8 cellular contexts compared by ENCODE assay signal in the genomic region with DNA sequence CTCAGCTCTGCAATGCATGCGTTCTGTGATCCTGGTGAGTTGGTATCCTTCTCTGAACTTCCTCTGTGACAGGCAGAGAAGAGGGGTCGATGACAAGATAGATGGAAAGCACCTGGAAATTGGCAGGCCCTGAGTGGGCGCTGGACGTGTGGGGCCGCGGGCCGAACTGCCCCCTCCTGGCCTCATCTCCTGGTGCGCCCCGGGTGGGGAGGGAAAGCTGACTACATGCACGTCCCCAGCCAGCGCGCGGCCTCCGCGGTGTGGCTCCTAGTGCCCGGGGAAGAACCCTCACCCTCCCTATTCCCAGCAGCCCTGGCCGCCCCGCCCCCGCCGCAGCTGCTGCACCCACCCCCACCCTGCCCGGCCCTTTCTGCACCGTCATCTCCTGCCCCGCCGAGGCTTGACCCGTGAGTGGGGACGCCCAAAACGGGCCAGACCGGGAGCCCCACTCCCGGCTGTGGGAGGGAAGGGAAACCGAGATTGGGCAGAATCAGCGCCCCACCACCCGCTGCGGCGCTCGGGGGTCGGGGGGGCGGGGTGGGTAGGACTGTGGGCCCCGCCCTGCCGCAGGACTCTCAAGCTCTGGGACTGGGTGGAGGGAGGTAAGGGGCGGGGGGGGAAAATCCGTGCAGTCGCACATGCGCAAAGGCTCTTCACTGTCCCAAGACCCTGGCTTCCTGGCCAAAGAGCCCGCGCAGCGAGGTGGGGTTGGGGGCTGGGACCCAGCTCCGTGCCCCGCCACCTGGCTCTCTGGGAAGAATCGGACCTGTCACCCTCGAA. TPM values are rescaled to one million over a fixed set of nuclear protein-coding genes. Genes with fewer than 3 reads are reported as not detected.
A peak's percentile ranks its signal among the peaks of the same experiment; 100 is the strongest.
DNase-seq lines count a peak whose midpoint lies in the region; ATAC-seq and TF ChIP-seq lines count a peak whose summit lies in the region.

A gene (plus strand): TSS at position 371 of the 780 bp plus-strand sequence.

- peak within 1 kb of the TSS; percentile 49 for H3K4me2 ChIP-seq in DOHH2 (ENCODE audit: low read length)
- H3K4me2 ChIP-seq in Karpas-422 (ENCODE audit: low read depth, low read length, poor library complexity, severe bottlenecking), result peak within 1 kb of the TSS; percentile 45

- H3K4me1 ChIP-seq in DOHH2 (ENCODE audit: control insufficient read depth, low read length) (peaks cover 24% of the 10 kb centered on the region), Karpas-422 (ENCODE audit: low read length) (peaks cover 18% of the 10 kb centered on the region), endodermal cell (ENCODE audit: control insufficient read depth, insufficient read depth, low read length) (no peaks in the 10 kb centered on the region), testis (peaks cover 41% of the 10 kb centered on the region)

- TF ChIP-seq CTCF in DOHH2 (IDR thresholded peaks at IDR 0.05; ENCODE audit: low read depth, low read length, poor library complexity, severe bottlenecking), result no peak
- TF ChIP-seq CTCF in endodermal cell (conservative IDR thresholded peaks at IDR 0.05), result no peak
- TF ChIP-seq CTCF in testis (IDR thresholded peaks at IDR 0.05), result no peak

- no peaks in the 10 kb centered on the region for H3K9me2 ChIP-seq in DOHH2 (replicated peaks; ENCODE audit: control insufficient read depth, low read length)
- no peaks in the 10 kb centered on the region for H3K9me2 ChIP-seq in Karpas-422 (replicated peaks; ENCODE audit: insufficient read depth, low read length)

- H3K4me3 Mint-ChIP-seq in T-helper 17 cell (peak within 1 kb of the TSS; percentile 89), endodermal cell (peak within 1 kb of the TSS; percentile 63)

- no peaks in the 10 kb centered on the region for H3K79me2 ChIP-seq in DOHH2 (ENCODE audit: control insufficient read depth, low read length)
- H3K79me2 ChIP-seq in Karpas-422 (ENCODE audit: low read length), result no peaks in the 10 kb centered on the region

- no peak within 1 kb of the TSS for H3K27ac ChIP-seq in DOHH2 (ENCODE audit: low read depth, low read length)
- H3K27ac ChIP-seq in Karpas-422 (ENCODE audit: low read length), result no peak within 1 kb of the TSS
- no peak within 1 kb of the TSS for H3K27ac ChIP-seq in endodermal cell (ENCODE audit: low read depth, low read length)
- H3K27ac ChIP-seq in testis, result peak within 1 kb of the TSS; percentile 88 to 90

- peaks cover 34% of the 10 kb centered on the region for H3K4me1 Mint-ChIP-seq in T-helper 17 cell
- H3K4me1 Mint-ChIP-seq in endodermal cell, result peaks cover 21% of the 10 kb centered on the region

- H3K36me3 Mint-ChIP-seq in T-helper 17 cell (ENCODE audit: low read depth), result peaks cover 2% of the 10 kb centered on the region
- peaks cover 2% of the 10 kb centered on the region for H3K36me3 Mint-ChIP-seq in endodermal cell (ENCODE audit: low read depth)

- 0% methylated on average over 11 to 44 of the region's 50 CpGs for WGBS in endodermal cell (ENCODE audit: insufficient coverage in 1 of 2, insufficient read length in 1 of 2), 2 experiments
- WGBS in testis, 2 donors, result 0 to 1% methylated on average over 11 to 27 of the region's 50 CpGs

- TF ChIP-seq POLR2A in testis (IDR thresholded peaks at IDR 0.05), result no peak

- no peaks in the 10 kb centered on the region; the same call in 1 of the 2 replicates for H3F3A ChIP-seq in DOHH2 (ENCODE audit: control insufficient read depth, insufficient read depth)

- intact Hi-C loops in testis (cut with DNase I; ENCODE audit: low total_unique reads), result no loop called here

- no peaks in the 10 kb centered on the region for H3K9me3 Mint-ChIP-seq in endodermal cell

- H3K27me3 Mint-ChIP-seq in T-helper 17 cell (peaks cover 25% of the 10 kb centered on the region), endodermal cell (ENCODE audit: insufficient read depth) (peaks cover 90% of the 10 kb centered on the region)

- DNase-seq in Karpas-422 (no peak), T-helper 17 cell (no peak), endodermal cell (peak; percentile 95), medulla oblongata (ENCODE audit: extremely low spot score) (peak; percentile 48), testis (peak; percentile 82)

- H3K36me3 ChIP-seq in DOHH2 (ENCODE audit: control insufficient read depth, low read length) (no peaks in the 10 kb centered on the region), Karpas-422 (ENCODE audit: insufficient read depth, low read length) (no peaks in the 10 kb centered on the region), endodermal cell (ENCODE audit: control insufficient read depth, insufficient read depth, low read length) (no peaks in the 10 kb centered on the region), testis (ENCODE audit: low read depth, missing control alignments) (no peaks in the 10 kb centered on the region)

- peak; percentile 39 for ATAC-seq in GM21528 (IDR thresholded peaks at IDR 0.05; ENCODE audit: low FRiP score, unreplicated experiment)
- peak; percentile 29 for ATAC-seq in T-helper 17 cell
- no peak for ATAC-seq in HG03175 (IDR thresholded peaks at IDR 0.05; ENCODE audit: unreplicated experiment)

- H3K27ac Mint-ChIP-seq in T-helper 17 cell, result peak within 1 kb of the TSS; percentile 41
- H3K27ac Mint-ChIP-seq in endodermal cell, result peak within 1 kb of the TSS; percentile 86

- H3K4me3 ChIP-seq in DOHH2 (ENCODE audit: low read length) (peak within 1 kb of the TSS; percentile 32), Karpas-422 (ENCODE audit: low read length) (peak within 1 kb of the TSS; percentile 38; the same call in 1 of the 2 replicates), endodermal cell (ENCODE audit: low read length) (peak within 1 kb of the TSS; percentile 76), testis (peak within 1 kb of the TSS; percentile 32 to 52)

- H4K20me1 ChIP-seq in DOHH2 (ENCODE audit: control insufficient read depth, insufficient read depth, low read depth, low read length) (no peaks in the 10 kb centered on the region), Karpas-422 (ENCODE audit: insufficient read depth, low read depth, low read length) (0 out of 2 replicates have a peak, but pooled peaks cover 3% of the 10 kb centered on the region)

- H3K9ac ChIP-seq in Karpas-422 (ENCODE audit: low read length) (peak within 1 kb of the TSS; percentile 43; the same call in 1 of the 2 replicates), endodermal cell (ENCODE audit: extremely low read depth, low read length, poor library complexity, severe bottlenecking) (peak within 1 kb of the TSS; percentile 34)

- H2AFZ ChIP-seq in Karpas-422 (ENCODE audit: low read length), result no peak within 1 kb of the TSS

- H3K9me3 ChIP-seq in DOHH2 (ENCODE audit: control insufficient read depth, insufficient read depth, low read length) (no peaks in the 10 kb centered on the region), Karpas-422 (ENCODE audit: low read length) (no peaks in the 10 kb centered on the region), T-helper 17 cell (ENCODE audit: control insufficient read depth, low read length, poor library complexity, severe bottlenecking) (no peaks in the 10 kb centered on the region), endodermal cell (ENCODE audit: control insufficient read depth, low read length) (no peaks in the 10 kb centered on the region), testis (no peaks in the 10 kb centered on the region)

- H3K27me3 ChIP-seq in DOHH2 (ENCODE audit: control insufficient read depth, low read length), result peaks cover 61% of the 10 kb centered on the region
- H3K27me3 ChIP-seq in Karpas-422 (ENCODE audit: low read length), result no peaks in the 10 kb centered on the region
- H3K27me3 ChIP-seq in endodermal cell (ENCODE audit: control insufficient read depth, insufficient read depth, low read length, poor library complexity, severe bottlenecking), result peaks cover 83% of the 10 kb centered on the region
- no peaks in the 10 kb centered on the region for H3K27me3 ChIP-seq in testis

RNA-seq across cellular contexts. Expression of the gene that starts here (rescaled TPM):
- total RNA-seq in Karpas-422 (2014; rRNA removed; shearing (Covaris generic); ENCODE audit: low replicate concordance), result 0.15 and 1.8 TPM in 2 replicates
- total RNA-seq in T-helper 17 cell (1 to 10 TPM; 4.3 to 5.5 TPM), endodermal cell (10 to 100 TPM; 11.6 TPM), testis (10 to 100 TPM; 16.2 to 34.9 TPM)
- polyA plus RNA-seq in endodermal cell (2013, experiment 1 of 2), result 12.1 TPM
- 6.5 TPM for polyA plus RNA-seq in endodermal cell (2013, experiment 2 of 2)
- polyA plus RNA-seq in testis (ENCODE audit: insufficient read depth, low read depth, low replicate concordance), result 11.8 TPM

Comparison
In these comparisons a context has a peak if more than half of its experiments do, and no peak if none do; other contexts are left out.
1. H3K27ac ChIP-seq: peak in testis (2 of 2); none in DOHH2 (single experiment), Karpas-422 (single experiment) and endodermal cell (single experiment).
2. DNase-seq: peak in endodermal cell (single experiment), medulla oblongata (single experiment) and testis (single experiment); none in Karpas-422 (single experiment) and T-helper 17 cell (0 of 3).
3. Peak in every context shown above with its lines, with median percentiles within 50 percentile points of each other: H3K4me3 ChIP-seq.